ENCODE assay signal across 8 cellular contexts in genomic region chr9:91711755-91712591, GRCh38.
A peak's percentile ranks its signal among the peaks of the same experiment; 100 is the strongest.
DNase-seq lines count a peak whose midpoint lies in the region; ATAC-seq and TF ChIP-seq lines count a peak whose summit lies in the region.

No MANE protein-coding gene starts in this region.

- intact Hi-C loops in CD4-positive, alpha-beta memory T cell (cut with micrococcal nuclease) = no loop called here
- intact Hi-C loops in transverse colon (cut with DNase I; ENCODE audit: low total_unique reads) = no loop called here

- peak; percentile 25 to 67 (median 43) for DNase-seq in CD4-positive, alpha-beta memory T cell
- DNase-seq in activated CD4-positive, alpha-beta T cell treated with anti-CD3 and anti-CD28 coated beads, Interleukin-2, amount 10 ng/mL, durations not matched to agents 7 days and 5 days = peak; percentile 76
- DNase-seq in islet precursor cell (peak; percentile 20), transverse colon (peak; percentile 56), coronary artery (ENCODE audit: low spot score) (no peak), RWPE1 (ENCODE audit: low spot score) (no peak)

- TF ChIP-seq CTCF in transverse colon (IDR thresholded peaks at IDR 0.05) (no peak), coronary artery (IDR thresholded peaks at IDR 0.05) (no peak), RWPE1 (conservative IDR thresholded peaks at IDR 0.05; ENCODE audit: low read depth) (no peak)

- H3K4me3 Mint-ChIP-seq in CD4-positive, alpha-beta memory T cell = no peak overlapping the region
- no peak overlapping the region for H3K4me3 Mint-ChIP-seq in activated CD4-positive, alpha-beta T cell treated with anti-CD3 and anti-CD28 coated beads, Interleukin-2, amount 10 ng/mL, durations not matched to agents 7 days and 5 days

- no peak overlapping the region for H3K27ac Mint-ChIP-seq in CD4-positive, alpha-beta memory T cell
- H3K27ac Mint-ChIP-seq in activated CD4-positive, alpha-beta T cell treated with anti-CD3 and anti-CD28 coated beads, Interleukin-2, amount 10 ng/mL, durations not matched to agents 7 days and 5 days = no peak overlapping the region

- H3K4me3 ChIP-seq in CD4-positive, alpha-beta memory T cell (ENCODE audit: low read length in 2 of 2) = no peak overlapping the region
- H3K4me3 ChIP-seq in transverse colon (no peak overlapping the region), coronary artery (no peak overlapping the region)

- no peaks in the 10 kb centered on the region for H3K36me3 Mint-ChIP-seq in CD4-positive, alpha-beta memory T cell
- H3K36me3 Mint-ChIP-seq in activated CD4-positive, alpha-beta T cell treated with anti-CD3 and anti-CD28 coated beads, Interleukin-2, amount 10 ng/mL, durations not matched to agents 7 days and 5 days (ENCODE audit: low read depth) = peaks cover 2% of the 10 kb centered on the region

- peaks cover 12 to 16% of the 10 kb centered on the region in 2 donors for H3K27me3 Mint-ChIP-seq in CD4-positive, alpha-beta memory T cell
- H3K27me3 Mint-ChIP-seq in activated CD4-positive, alpha-beta T cell treated with anti-CD3 and anti-CD28 coated beads, Interleukin-2, amount 10 ng/mL, durations not matched to agents 7 days and 5 days = peaks cover 15% of the 10 kb centered on the region

- in situ Hi-C loops in transverse colon (cut with MboI; ENCODE audit: low pct_ligation_motif_present in 1 of 4, low pct_unique_long_range_greater_than_20kb in 1 of 4, low sequenced_read_pairs in 3 of 4) = no loop called here

- TF ChIP-seq POLR2A in transverse colon (IDR thresholded peaks at IDR 0.05) = no peak

- no peaks in the 10 kb centered on the region for H3K4me1 ChIP-seq in CD4-positive, alpha-beta memory T cell (ENCODE audit: insufficient read depth, low read length)
- H3K4me1 ChIP-seq in transverse colon = no peaks in the 10 kb centered on the region

- CTCF ChIA-PET in CD4-positive, alpha-beta memory T cell (lab: Charles Lee; ENCODE audit: partially characterized antibody) = no interaction called here
- CTCF ChIA-PET in activated CD4-positive, alpha-beta T cell treated with anti-CD3 and anti-CD28 coated beads, Interleukin-2, amount 10 ng/mL, durations not matched to agents 7 days and 5 days (lab: Charles Lee) = interaction anchor here (1.4 kb wide), 1 partner anchor 352 kb away, joined by 3 read pairs; no protein-coding TSS in a partner anchor
- CTCF ChIA-PET in RWPE1 (lab: Yijun Ruan, JAX) = interaction anchor here (0.6 kb wide), 1 partner anchor 23 kb away, joined by 3 read pairs; no protein-coding TSS in a partner anchor

- 59 to 63% methylated on average over 6 to 8 of the region's 8 CpGs for WGBS in transverse colon (ENCODE audit: low coverage in 1 of 2), 2 donors

- POLR2A ChIA-PET in CD4-positive, alpha-beta memory T cell (lab: Charles Lee; ENCODE audit: partially characterized antibody) = no interaction called here
- POLR2A ChIA-PET in activated CD4-positive, alpha-beta T cell treated with anti-CD3 and anti-CD28 coated beads, Interleukin-2, amount 10 ng/mL, durations not matched to agents 7 days and 5 days (lab: Charles Lee) = no interaction called here
- POLR2A ChIA-PET in RWPE1 (lab: Yijun Ruan, JAX; ENCODE audit: low non-redundant PET) = no interaction called here

- peaks cover 3 to 15% (median 6%) of the 10 kb centered on the region in 8 donors for H3K9me3 Mint-ChIP-seq in CD4-positive, alpha-beta memory T cell
- peaks cover 10% of the 10 kb centered on the region for H3K9me3 Mint-ChIP-seq in activated CD4-positive, alpha-beta T cell treated with anti-CD3 and anti-CD28 coated beads, Interleukin-2, amount 10 ng/mL, durations not matched to agents 7 days and 5 days

- H3K27ac ChIP-seq in CD4-positive, alpha-beta memory T cell (ENCODE audit: low read depth, low read length) = no peak overlapping the region
- H3K27ac ChIP-seq in transverse colon = no peak overlapping the region
- no peak overlapping the region for H3K27ac ChIP-seq in coronary artery
- no peak overlapping the region for H3K27ac ChIP-seq in RWPE1

- no peak for TF ChIP-seq EP300 in transverse colon (IDR thresholded peaks at IDR 0.05; ENCODE audit: low read depth)

- ATAC-seq in GM19452 (IDR thresholded peaks at IDR 0.05; ENCODE audit: unreplicated experiment) (peak; percentile 95), HG03457 (IDR thresholded peaks at IDR 0.05; ENCODE audit: unreplicated experiment) (peak; percentile 86)

- H3K4me1 Mint-ChIP-seq in CD4-positive, alpha-beta memory T cell = peaks cover 0 to 5% (median 2%) of the 10 kb centered on the region in 4 donors
- H3K4me1 Mint-ChIP-seq in activated CD4-positive, alpha-beta T cell treated with anti-CD3 and anti-CD28 coated beads, Interleukin-2, amount 10 ng/mL, durations not matched to agents 7 days and 5 days = peaks cover 8% of the 10 kb centered on the region

- no peaks in the 10 kb centered on the region for H3K9me3 ChIP-seq in CD4-positive, alpha-beta memory T cell (ENCODE audit: control insufficient read depth in 1 of 2, low read length in 2 of 2)
- H3K9me3 ChIP-seq in transverse colon = no peaks in the 10 kb centered on the region

- H3K36me3 ChIP-seq in CD4-positive, alpha-beta memory T cell (ENCODE audit: insufficient read depth, low read length) = no peaks in the 10 kb centered on the region
- H3K36me3 ChIP-seq in transverse colon = no peaks in the 10 kb centered on the region

- no peaks in the 10 kb centered on the region for H3K27me3 ChIP-seq in CD4-positive, alpha-beta memory T cell (ENCODE audit: insufficient read depth, low read length)
- H3K27me3 ChIP-seq in transverse colon = no peaks in the 10 kb centered on the region

Comparison
In these comparisons a context has a peak if more than half of its experiments do, and no peak if none do; other contexts are left out.
1. DNase-seq: peak in CD4-positive, alpha-beta memory T cell (5 of 5), activated CD4-positive, alpha-beta T cell treated with anti-CD3 and anti-CD28 coated beads, Interleukin-2, amount 10 ng/mL, durations not matched to agents 7 days and 5 days (single experiment), islet precursor cell (single experiment) and transverse colon (single experiment); none in coronary artery (single experiment) and RWPE1 (single experiment).